In the genomic region with DNA sequence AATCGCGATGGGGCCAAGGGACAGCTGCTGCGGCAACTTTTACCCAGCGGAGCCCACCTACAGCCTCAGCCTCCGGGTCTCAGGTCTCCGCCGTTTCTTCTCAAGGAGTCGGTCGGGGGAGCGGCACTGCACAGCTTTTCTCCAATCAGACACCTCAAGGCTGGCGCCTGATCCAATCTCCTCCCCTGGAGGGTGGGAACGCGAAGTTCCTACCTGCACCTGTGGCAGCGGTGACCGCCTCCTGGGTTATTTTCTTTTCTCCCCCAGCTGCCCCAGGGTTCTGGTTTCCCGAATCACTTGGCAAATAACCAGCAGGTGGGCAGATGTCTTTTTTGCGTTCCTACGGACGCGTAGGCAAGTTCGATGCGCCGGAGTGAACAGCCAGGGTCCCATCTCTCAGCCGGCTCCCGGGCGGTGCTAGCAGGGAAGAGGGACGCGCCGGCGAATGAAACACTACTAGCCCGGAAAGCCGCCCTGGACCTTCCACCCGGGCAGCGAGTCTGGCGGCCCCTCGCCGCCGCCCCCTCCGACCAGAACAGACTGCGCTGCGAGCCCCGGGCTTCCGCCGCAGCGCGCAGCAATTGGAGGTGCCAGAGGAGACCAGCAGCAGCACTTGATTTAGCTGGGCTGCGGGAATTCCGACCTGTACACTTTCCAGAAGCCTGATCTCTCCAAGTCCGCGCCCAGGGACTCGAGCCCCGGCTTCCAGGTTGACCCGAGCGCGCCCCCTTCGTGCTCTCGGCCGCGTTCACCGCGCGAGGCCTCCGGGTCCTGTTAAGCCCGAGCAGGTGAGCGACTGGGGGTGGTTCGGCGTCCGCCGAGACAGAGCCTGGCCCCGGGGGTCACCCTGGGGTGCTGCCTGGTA, we compare ENCODE assay signal across 8 cellular contexts. TPM values are rescaled to one million over a fixed set of nuclear protein-coding genes. Genes with fewer than 3 reads are reported as not detected.
A peak's percentile ranks its signal among the peaks of the same experiment; 100 is the strongest.
DNase-seq lines count a peak whose midpoint lies in the region; ATAC-seq and TF ChIP-seq lines count a peak whose summit lies in the region.

A gene with protein sequence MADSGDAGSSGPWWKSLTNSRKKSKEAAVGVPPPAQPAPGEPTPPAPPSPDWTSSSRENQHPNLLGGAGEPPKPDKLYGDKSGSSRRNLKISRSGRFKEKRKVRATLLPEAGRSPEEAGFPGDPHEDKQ (plus strand): TSS at position 246 of the 865 bp plus-strand sequence. CDS start 2,495 bp downstream, outside the sequence.

- peaks cover 79% of the 10 kb centered on the region for H3K27me3 ChIP-seq in BLaER1

- H3K9me3 ChIP-seq in BLaER1, result no peaks in the 10 kb centered on the region
- H3K9me3 ChIP-seq in T-helper 17 cell (ENCODE audit: control insufficient read depth, low read length, poor library complexity, severe bottlenecking), result no peaks in the 10 kb centered on the region

- H3K9me3 Mint-ChIP-seq in neural crest cell, result no peaks in the 10 kb centered on the region

- no peak within 1 kb of the TSS for H3K27ac Mint-ChIP-seq in T-helper 17 cell
- H3K27ac Mint-ChIP-seq in neural crest cell (ENCODE audit: unreplicated experiment), result no peak within 1 kb of the TSS

- peaks cover 40% of the 10 kb centered on the region for H4K20me1 ChIP-seq in BLaER1

- H3K4me3 ChIP-seq in BLaER1, result peak within 1 kb of the TSS; percentile 71
- H3K4me3 ChIP-seq in foreskin fibroblast (ENCODE audit: low read depth in 1 of 2, low read length in 2 of 2), result peak within 1 kb of the TSS; percentile 65 to 69

- DNase-seq in HT-29 (ENCODE audit: low spot score) (peak; percentile 98), T-helper 17 cell (no peak), foreskin fibroblast (peak in 1 of 2 donors; percentile 53), neural crest cell (ENCODE audit: low read depth, low spot score) (peak; percentile 31), Kasumi-1 (lab: John Stamatoyannopoulos, UW) (no peak)
- no peak for DNase-seq in effector CD8-positive, alpha-beta T cell (lab: John Stamatoyannopoulos, UW)

- TF ChIP-seq CTCF in foreskin fibroblast (IDR thresholded peaks at IDR 0.05; ENCODE audit: low read depth, low read length) (no peak), neural crest cell (conservative IDR thresholded peaks at IDR 0.05) (no peak)

- peaks cover 2% of the 10 kb centered on the region for H3K36me3 Mint-ChIP-seq in T-helper 17 cell (ENCODE audit: low read depth)
- no peaks in the 10 kb centered on the region for H3K36me3 Mint-ChIP-seq in neural crest cell (ENCODE audit: low read depth)

- H3K4me1 ChIP-seq in BLaER1, result peaks cover 33% of the 10 kb centered on the region

- H3K9ac ChIP-seq in BLaER1, result 0 out of 2 replicates have a peak within 1 kb of the TSS, but pooled peaks have one; percentile 31

- peak within 1 kb of the TSS; percentile 73 for H3K4me3 Mint-ChIP-seq in T-helper 17 cell
- peak within 1 kb of the TSS; percentile 89 for H3K4me3 Mint-ChIP-seq in neural crest cell

- no peak within 1 kb of the TSS for H3K27ac ChIP-seq in BLaER1

- H3K36me3 ChIP-seq in BLaER1, result no peaks in the 10 kb centered on the region

- peak within 1 kb of the TSS; percentile 97 for H3K4me2 ChIP-seq in BLaER1

- H3K4me1 Mint-ChIP-seq in T-helper 17 cell (peaks cover 7% of the 10 kb centered on the region), neural crest cell (peaks cover 20% of the 10 kb centered on the region)

- no peak for ATAC-seq in T-helper 17 cell
- ATAC-seq in GM18867 (IDR thresholded peaks at IDR 0.05; ENCODE audit: unreplicated experiment), result no peak

- H3K27me3 Mint-ChIP-seq in T-helper 17 cell (peaks cover 77% of the 10 kb centered on the region), neural crest cell (ENCODE audit: low read depth) (peaks cover 68% of the 10 kb centered on the region)

RNA-seq across cellular contexts. Expression of the gene that starts here (rescaled TPM):
- total RNA-seq in HT-29 (2014; rRNA removed; shearing (Covaris generic)), result 101 and 105 TPM in 2 replicates
- total RNA-seq in T-helper 17 cell (not detected), neural crest cell (0.41 TPM in 1 of 2 replicates, not detected in the other)

Comparison
In these comparisons a context has a peak if more than half of its experiments do, and no peak if none do; other contexts are left out.
1. RNA of the gene that starts here (total RNA-seq): 101 to 105 TPM in HT-29; 0.41 TPM in neural crest cell and not detected in T-helper 17 cell; every median in the first group is over 10 times any median in the second.
2. Peak in DNase-seq in neural crest cell; RNA of the gene not detected or under 1 TPM.